ENCODE assay signal across 8 cellular contexts in the genomic region with DNA sequence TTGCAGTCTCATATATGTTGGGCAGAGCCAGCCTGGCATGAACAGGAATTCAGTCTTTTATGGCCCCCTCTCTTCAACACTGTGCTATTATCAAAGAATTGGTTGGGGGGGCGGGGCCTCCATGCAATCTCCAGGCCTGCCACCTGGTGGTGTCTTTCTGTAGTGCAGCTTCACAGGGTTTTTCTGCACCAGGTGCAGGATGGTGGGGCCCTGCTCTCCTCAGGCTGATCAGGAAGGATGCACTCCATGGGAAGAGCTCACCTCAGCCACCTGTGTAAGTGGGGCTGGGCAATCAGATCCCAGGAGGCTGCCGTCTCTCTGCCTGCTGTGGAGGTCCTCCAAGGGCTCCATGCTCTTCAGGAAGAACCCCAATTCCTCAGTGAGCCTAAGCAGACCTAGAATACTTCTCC. TPM values are rescaled to one million over a fixed set of nuclear protein-coding genes. Genes with fewer than 3 reads are reported as not detected.
DNase-seq lines count a peak whose midpoint lies in the region; ATAC-seq and TF ChIP-seq lines count a peak whose summit lies in the region.

No MANE protein-coding gene starts in this region.

- BruUV-seq in OCI-LY7 (replicated peaks; lab: Mats Ljungman, UMichigan): no TSS peak

- H3K4me3 Mint-ChIP-seq in naive thymus-derived CD4-positive, alpha-beta T cell: peak overlapping the region in 7 of 10 donors; percentile 2 to 57 (median 32)

- H3K36me3 ChIP-seq in OCI-LY7 (ENCODE audit: insufficient read depth, low read length): peaks cover 47% of the 10 kb centered on the region
- H3K36me3 ChIP-seq in naive thymus-derived CD4-positive, alpha-beta T cell (ENCODE audit: control insufficient read depth in 2 of 3, insufficient read depth in 3 of 3, low read length in 3 of 3): no peaks in the 10 kb centered on the region

- intact Hi-C loops in OCI-LY7 (cut with micrococcal nuclease; ENCODE audit: unreplicated experiment): loop anchor here (1.0 kb wide), 4 partner anchors 20 to 220 kb away; partner anchors contain the start of gene TRAPPC3
- intact Hi-C loops in naive thymus-derived CD4-positive, alpha-beta T cell (cut with micrococcal nuclease): loop anchor here (1.0 to 5.0 kb wide), 10 partner anchors 10 to 147 kb away; partner anchors contain the start of genes SH3D21 (in 2 of the 2) and THRAP3 (in 1 of the 2)

- peak overlapping the region; percentile 56 to 97 (median 94) for H3K27ac Mint-ChIP-seq in naive thymus-derived CD4-positive, alpha-beta T cell

- POLR2A ChIA-PET in OCI-LY7 (lab: Charles Lee): interaction anchor here (0.6 to 1.5 kb wide), 4 partner anchors 10 to 577 kb away, joined by 3 to 7 read pairs (median 6); no protein-coding TSS in a partner anchor
- POLR2A ChIA-PET in naive thymus-derived CD4-positive, alpha-beta T cell (lab: Charles Lee): interaction anchor here (1.0 to 6.0 kb wide), 6 partner anchors 8 to 63 kb away, joined by 3 to 155 read pairs (median 20); partner anchors contain the start of gene SH3D21

- H3K4me1 Mint-ChIP-seq in naive thymus-derived CD4-positive, alpha-beta T cell: peaks cover 48 to 77% (median 67%) of the 10 kb centered on the region in 7 donors

- H3K9me3 Mint-ChIP-seq in naive thymus-derived CD4-positive, alpha-beta T cell: no peaks in the 10 kb centered on the region

- H3K4me2 ChIP-seq in OCI-LY7 (ENCODE audit: low read length): peak overlapping the region; percentile 26

- H4K20me1 ChIP-seq in OCI-LY7 (ENCODE audit: insufficient read depth, low read length): 0 out of 2 replicates have a peak, but pooled peaks cover 4% of the 10 kb centered on the region

- ATAC-seq in naive thymus-derived CD4-positive, alpha-beta T cell: peak; percentile 75
- no peak for ATAC-seq in GM21717 (IDR thresholded peaks at IDR 0.05; ENCODE audit: unreplicated experiment)

- H3K9me3 ChIP-seq in OCI-LY7 (ENCODE audit: low read length): no peaks in the 10 kb centered on the region
- no peaks in the 10 kb centered on the region for H3K9me3 ChIP-seq in naive thymus-derived CD4-positive, alpha-beta T cell (ENCODE audit: control insufficient read depth in 2 of 3, low read length in 3 of 3)

- peak; percentile 96 for TF ChIP-seq CTCF in OCI-LY7 (conservative IDR thresholded peaks at IDR 0.05; ENCODE audit: low read length)
- peak; percentile 92 for TF ChIP-seq CTCF in epithelial cell of esophagus (IDR thresholded peaks at IDR 0.05; ENCODE audit: insufficient read depth, low read depth, low read length, missing control alignments)

- peak overlapping the region; percentile 48 for H3K27ac ChIP-seq in OCI-LY7 (ENCODE audit: low read depth, low read length, poor library complexity, severe bottlenecking)
- peak overlapping the region; percentile 37 for H3K27ac ChIP-seq in naive thymus-derived CD4-positive, alpha-beta T cell (ENCODE audit: low read depth, low read length)

- no peak overlapping the region for H2AFZ ChIP-seq in OCI-LY7 (ENCODE audit: low read length)

- peaks cover 46% of the 10 kb centered on the region; the same call in 1 of the 2 replicates for H3K79me2 ChIP-seq in OCI-LY7 (ENCODE audit: insufficient read depth, low read depth, low read length)

- CTCF ChIA-PET in OCI-LY7 (lab: Charles Lee; ENCODE audit: unreplicated experiment): interaction anchor here (0.5 to 1.8 kb wide), 2 partner anchors 26 to 212 kb away, joined by 5 to 6 read pairs; no protein-coding TSS in a partner anchor
- CTCF ChIA-PET in naive thymus-derived CD4-positive, alpha-beta T cell (lab: Charles Lee): interaction anchor here (0.6 to 10.3 kb wide), 14 partner anchors 9 to 1209 kb away, joined by 3 to 176 read pairs (median 14); partner anchors contain the start of genes LSM10, STK40 and TRAPPC3

- peaks cover 0 to 10% (median 0%) of the 10 kb centered on the region in 5 donors for H3K36me3 Mint-ChIP-seq in naive thymus-derived CD4-positive, alpha-beta T cell

- H3K4me1 ChIP-seq in OCI-LY7 (ENCODE audit: insufficient read depth, low read length, poor library complexity, severe bottlenecking): peaks cover 74% of the 10 kb centered on the region
- H3K4me1 ChIP-seq in naive thymus-derived CD4-positive, alpha-beta T cell (ENCODE audit: control insufficient read depth in 2 of 2, insufficient read depth in 2 of 2, low read length in 2 of 2): peaks cover 25 to 57% of the 10 kb centered on the region in 2 donors

- H3K27me3 Mint-ChIP-seq in naive thymus-derived CD4-positive, alpha-beta T cell: no peaks in the 10 kb centered on the region

- no peak overlapping the region for H3K4me3 ChIP-seq in OCI-LY7 (ENCODE audit: low read depth, low read length, poor library complexity, severe bottlenecking)
- no peak overlapping the region for H3K4me3 ChIP-seq in epithelial cell of esophagus (ENCODE audit: low read length)
- no peak overlapping the region for H3K4me3 ChIP-seq in naive thymus-derived CD4-positive, alpha-beta T cell (ENCODE audit: low read length)

- no peaks in the 10 kb centered on the region for H3K9me2 ChIP-seq in OCI-LY7 (ENCODE audit: insufficient read depth, low read length)

- no peaks in the 10 kb centered on the region for H3K27me3 ChIP-seq in naive thymus-derived CD4-positive, alpha-beta T cell (ENCODE audit: control insufficient read depth in 2 of 2, insufficient read depth in 2 of 2, low read length in 2 of 2)

- DNase-seq in D341Med (ENCODE audit: low spot score) (peak; percentile 81), HuH-7.5 (ENCODE audit: low spot score) (peak; percentile 91), OCI-LY7 (ENCODE audit: low spot score) (peak; percentile 83), epithelial cell of esophagus (ENCODE audit: low read depth) (peak; percentile 74)
- peak; percentile 97 for DNase-seq in activated CD8-positive, alpha-beta memory T cell treated with anti-CD3 and anti-CD28 coated beads, Interleukin-2, amount 50 U/mL, for 48 hours
- peak; percentile 70 to 87 (median 80) for DNase-seq in naive thymus-derived CD4-positive, alpha-beta T cell
- peak; percentile 70 for DNase-seq in stimulated activated naive CD4-positive, alpha-beta T cell treated with Interleukin-2 at 50 U/mL for 16 hours (lab: John Stamatoyannopoulos, UW)

RNA-seq across cellular contexts. Expression of gene STK40, which starts 16.7 kb away (rescaled TPM):
- 41.9 and 43.8 TPM in 2 replicates for total RNA-seq in OCI-LY7 (2014; rRNA removed; shearing (Covaris generic))
- 81.9 and 83.9 TPM in 2 replicates for total RNA-seq in OCI-LY7 (2022)
- 10 to 100 TPM; 27.6 to 56.8 (median 48.2) TPM for total RNA-seq in naive thymus-derived CD4-positive, alpha-beta T cell
- 10 to 100 TPM; 28.0 to 43.1 TPM for polyA plus RNA-seq in naive thymus-derived CD4-positive, alpha-beta T cell

RNA-seq across cellular contexts. Expression of gene LSM10, which starts 28.6 kb away (rescaled TPM):
- total RNA-seq in OCI-LY7 (2014; rRNA removed; shearing (Covaris generic)): 42.3 and 43.2 TPM in 2 replicates
- total RNA-seq in OCI-LY7 (2022): 132 and 133 TPM in 2 replicates
- 10 to 100 TPM; 21.9 to 49.7 (median 35.7) TPM for total RNA-seq in naive thymus-derived CD4-positive, alpha-beta T cell
- 100 to 1,000 TPM; 106 to 144 TPM for polyA plus RNA-seq in naive thymus-derived CD4-positive, alpha-beta T cell

RNA-seq across cellular contexts. Expression of gene EVA1B, which starts 45.6 kb away (rescaled TPM):
- 0.57 and 2.0 TPM in 2 replicates for total RNA-seq in OCI-LY7 (2014; rRNA removed; shearing (Covaris generic))
- total RNA-seq in OCI-LY7 (2022): 0.84 and 0.96 TPM in 2 replicates
- total RNA-seq in naive thymus-derived CD4-positive, alpha-beta T cell: 10 to 100 TPM in 1 of 5 experiments, 1 to 10 TPM in 4; 1.5 to 12.5 (median 2.2) TPM
- polyA plus RNA-seq in naive thymus-derived CD4-positive, alpha-beta T cell: under 1 TPM; 0.43 to 0.66 TPM
